In genomic region chr2:240986787-240987411, GRCh38 we compare ENCODE assay signal across 10 cellular contexts. TPM values are rescaled to one million over a fixed set of nuclear protein-coding genes. Genes with fewer than 3 reads are reported as not detected.
DNase-seq lines count a peak whose midpoint lies in the region; ATAC-seq and TF ChIP-seq lines count a peak whose summit lies in the region.
"Had no signal": no experiment of that assay in that cellular context is flagged by ENCODE, and none has a peak within 500 bp of the region (broad histone marks: within the 10 kb centered on the region; RNA-seq: fewer than 3 reads in every experiment).

No MANE protein-coding gene starts in this region.

- no peak overlapping the region for H2AK5ac ChIP-seq in neuronal stem cell (ENCODE audit: low read depth, low read length)

- H3K9ac ChIP-seq in neuronal stem cell (ENCODE audit: low read depth, low read length, poor library complexity) = no peak overlapping the region

- H3K27ac Mint-ChIP-seq in dendritic cell treated with granulocyte-macrophage colony-stimulating factor and Interleukin-4, amounts not matched to agents 40 ng/mL and 50 ng/mL, for 4 days = peak overlapping the region; percentile 35
- H3K27ac Mint-ChIP-seq: activated CD4-positive, alpha-beta T cell treated with anti-CD3 and anti-CD28 coated beads, Interleukin-2, amount 10 ng/mL, durations not matched to agents 24 days and 14 days had no signal

- no peak for TF ChIP-seq POLR2A in testis (IDR thresholded peaks at IDR 0.05)

- peaks cover 1% of the 10 kb centered on the region for H3K79me1 ChIP-seq in neuronal stem cell (ENCODE audit: low read depth, low read length)

- H3K27me3 ChIP-seq in neuronal stem cell (ENCODE audit: control insufficient read depth in 3 of 3, insufficient read depth in 3 of 3, low read depth in 1 of 3, low read length in 3 of 3) (peaks cover 0 to 72% (median 18%) of the 10 kb centered on the region in 3 experiments), testis (no peaks in the 10 kb centered on the region)

- WGBS in neuronal stem cell (ENCODE audit: extremely low coverage in 2 of 2, insufficient read length in 2 of 2, insufficient replicate concordance in 1 of 2), 2 donors = no CpG with 5 or more reads among the region's 11 CpGs
- WGBS in testis, 2 donors = 33 to 39% methylated on average over 8 to 11 of the region's 11 CpGs

- H3K36me3 Mint-ChIP-seq in dendritic cell treated with granulocyte-macrophage colony-stimulating factor and Interleukin-4, amounts not matched to agents 40 ng/mL and 50 ng/mL, for 4 days (ENCODE audit: low read depth) = no peaks in the 10 kb centered on the region

- intact Hi-C loops in dendritic cell treated with granulocyte-macrophage colony-stimulating factor and Interleukin-4, amounts not matched to agents 40 ng/mL and 50 ng/mL, for 4 days (cut with micrococcal nuclease) = loop anchor here (5.0 kb wide), 1 partner anchor 75 kb away; no protein-coding TSS in a partner anchor
- intact Hi-C loops in testis (cut with DNase I; ENCODE audit: low total_unique reads) = no loop called here

- no peak overlapping the region for H2AFZ ChIP-seq in neuronal stem cell (ENCODE audit: low read length)

- H2BK120ac ChIP-seq in neuronal stem cell (ENCODE audit: low read depth, low read length) = peak overlapping the region; percentile 72

- peaks cover 45% of the 10 kb centered on the region for H3K4me1 Mint-ChIP-seq in dendritic cell treated with granulocyte-macrophage colony-stimulating factor and Interleukin-4, amounts not matched to agents 40 ng/mL and 50 ng/mL, for 4 days (ENCODE audit: low read depth)

- TF ChIP-seq CTCF in testis (IDR thresholded peaks at IDR 0.05) = no peak

- H3K9me3 Mint-ChIP-seq in dendritic cell treated with granulocyte-macrophage colony-stimulating factor and Interleukin-4, amounts not matched to agents 40 ng/mL and 50 ng/mL, for 4 days = no peaks in the 10 kb centered on the region
- H3K9me3 Mint-ChIP-seq: activated CD4-positive, alpha-beta T cell treated with anti-CD3 and anti-CD28 coated beads, Interleukin-2, amount 10 ng/mL, durations not matched to agents 24 days and 14 days had no signal

- H3K36me3 ChIP-seq in neuronal stem cell (replicated peaks in 1 of 2; ENCODE audit: control insufficient read depth in 2 of 2, insufficient read depth in 2 of 2, low read length in 2 of 2) (no peaks in the 10 kb centered on the region), testis (ENCODE audit: low read depth, missing control alignments) (no peaks in the 10 kb centered on the region)

- no peak overlapping the region for H3K23ac ChIP-seq in neuronal stem cell (ENCODE audit: low read depth, low read length, poor library complexity)

- no peak overlapping the region for H3K4me2 ChIP-seq in neuronal stem cell (ENCODE audit: insufficient read depth, low read length, poor library complexity, severe bottlenecking)

- peak overlapping the region; percentile 57 for H3K18ac ChIP-seq in neuronal stem cell (ENCODE audit: low read length)

- H3K4me1 ChIP-seq in neuronal stem cell (ENCODE audit: control insufficient read depth in 2 of 2, insufficient read depth in 1 of 2, low read depth in 1 of 2, low read length in 2 of 2) = peaks cover 0 to 2% of the 10 kb centered on the region in 2 donors
- peaks cover 25% of the 10 kb centered on the region for H3K4me1 ChIP-seq in testis

- H2BK12ac ChIP-seq in neuronal stem cell (ENCODE audit: low read length) = no peak overlapping the region

- H4K8ac ChIP-seq in neuronal stem cell (ENCODE audit: low read depth, low read length) = no peak overlapping the region

- peaks cover 0 to 12% of the 10 kb centered on the region in 2 donors for H3K9me3 ChIP-seq in neuronal stem cell (replicated peaks in 1 of 2; ENCODE audit: control insufficient read depth in 2 of 2, insufficient read depth in 1 of 2, low read depth in 1 of 2, low read length in 2 of 2)
- no peaks in the 10 kb centered on the region for H3K9me3 ChIP-seq in testis

- no peak overlapping the region for H3K27ac ChIP-seq in neuronal stem cell (replicated peaks; ENCODE audit: low read length)
- no peak overlapping the region for H3K27ac ChIP-seq in testis

- H3K4me3 ChIP-seq in neuronal stem cell (ENCODE audit: low read length in 2 of 2) (no peak overlapping the region), testis (no peak overlapping the region)

- peak overlapping the region; percentile 21 for H3K14ac ChIP-seq in neuronal stem cell (ENCODE audit: low read length)

- no peak overlapping the region for H3K4me3 Mint-ChIP-seq in dendritic cell treated with granulocyte-macrophage colony-stimulating factor and Interleukin-4, amounts not matched to agents 40 ng/mL and 50 ng/mL, for 4 days
- H3K4me3 Mint-ChIP-seq: activated CD4-positive, alpha-beta T cell treated with anti-CD3 and anti-CD28 coated beads, Interleukin-2, amount 10 ng/mL, durations not matched to agents 24 days and 14 days had no signal

- H2BK15ac ChIP-seq in neuronal stem cell (ENCODE audit: low read length) = no peak overlapping the region

- no peak overlapping the region for H4K91ac ChIP-seq in neuronal stem cell (ENCODE audit: low read depth, low read length, poor library complexity)

- DNase-seq in AG20443 (ENCODE audit: low spot score) = peak; percentile 66
- DNase-seq in NOMO-1 (lab: John Stamatoyannopoulos, UW; ENCODE audit: unreplicated experiment in 2 of 2) = peak; percentile 76 to 79
- DNase-seq in neuronal stem cell (ENCODE audit: low spot score) = no peak
- DNase-seq in testis = no peak
- no peak for DNase-seq in amniotic stem cell (lab: John Stamatoyannopoulos, UW)
- DNase-seq: activated CD4-positive, alpha-beta T cell treated with anti-CD3 and anti-CD28 coated beads, Interleukin-2, amount 10 ng/mL, durations not matched to agents 24 days and 14 days; DMS 273 treated with DMSO at 0.1 percent for 48 hours had no signal

- no peak overlapping the region for H2BK5ac ChIP-seq in neuronal stem cell (ENCODE audit: low read length)

- ATAC-seq in HG02981 (IDR thresholded peaks at IDR 0.05; ENCODE audit: unreplicated experiment) (no peak), GM21717 (IDR thresholded peaks at IDR 0.05; ENCODE audit: unreplicated experiment) (no peak)

- H3K27me3 Mint-ChIP-seq in dendritic cell treated with granulocyte-macrophage colony-stimulating factor and Interleukin-4, amounts not matched to agents 40 ng/mL and 50 ng/mL, for 4 days = peaks cover 37% of the 10 kb centered on the region

- H3K4ac ChIP-seq in neuronal stem cell (ENCODE audit: low read length) = no peak overlapping the region

RNA-seq across cellular contexts. Expression of gene SNED1, which starts 11.5 kb away (rescaled TPM):
- polyA plus RNA-seq in neuronal stem cell (2013, experiment 1 of 2) = 0.14 TPM
- polyA plus RNA-seq in neuronal stem cell (2013, experiment 2 of 2) = 0.04 TPM
- 100 to 1,000 TPM in 1 of 2 donors, 10 to 100 TPM in 1; 82.7 to 107 TPM for total RNA-seq in testis
- polyA plus RNA-seq in testis (ENCODE audit: insufficient read depth, low read depth, low replicate concordance) = 15.8 TPM

Comparison
In these comparisons a context has a peak if more than half of its experiments do, and no peak if none do; other contexts are left out.
1. DNase-seq: peak in AG20443 (single experiment) and NOMO-1 (2 of 2); none in neuronal stem cell (single experiment), testis (single experiment) and amniotic stem cell (single experiment).